ENCODE assay signal across 30 cellular contexts in genomic region chr6:112215901-112216300, GRCh38. TPM values are rescaled to one million over a fixed set of nuclear protein-coding genes. Genes with fewer than 3 reads are reported as not detected.
A peak's percentile ranks its signal among the peaks of the same experiment; 100 is the strongest.
DNase-seq lines count a peak whose midpoint lies in the region; ATAC-seq and TF ChIP-seq lines count a peak whose summit lies in the region.
"Had no signal": no experiment of that assay in that cellular context is flagged by ENCODE, and none has a peak within 500 bp of the region (broad histone marks: within the 10 kb centered on the region; RNA-seq: fewer than 3 reads in every experiment).

No MANE protein-coding gene starts in this region.

- H3K27me3 Mint-ChIP-seq in GM23338 (ENCODE audit: insufficient read depth, low read depth, poor library complexity), result peaks cover 4% of the 10 kb centered on the region
- H3K27me3 Mint-ChIP-seq in CD8-positive, alpha-beta memory T cell, result peaks cover 11 to 24% of the 10 kb centered on the region in 2 donors

- no peaks in the 10 kb centered on the region for H3K9me3 ChIP-seq in esophagus muscularis mucosa
- H3K9me3 ChIP-seq in stomach smooth muscle (ENCODE audit: control insufficient read depth in 2 of 2, low read length in 2 of 2), result no peaks in the 10 kb centered on the region
- H3K9me3 ChIP-seq in CD8-positive, alpha-beta memory T cell (ENCODE audit: low read length), result no peaks in the 10 kb centered on the region
- H3K9me3 ChIP-seq in vagina, result no peaks in the 10 kb centered on the region
- H3K9me3 ChIP-seq: Caco-2, stomach, tibial artery had no signal

- no peak overlapping the region for H3K4me3 Mint-ChIP-seq in GM23338
- H3K4me3 Mint-ChIP-seq in CD8-positive, alpha-beta memory T cell, result no peak overlapping the region
- H3K4me3 Mint-ChIP-seq: activated naive CD8-positive, alpha-beta T cell; immature natural killer cell; memory B cell had no signal

- no peaks in the 10 kb centered on the region for H3K36me3 ChIP-seq in GM23338 (ENCODE audit: insufficient read depth)
- H3K36me3 ChIP-seq in esophagus muscularis mucosa, result peaks cover 0 to 54% (median 14%) of the 10 kb centered on the region in 4 donors
- H3K36me3 ChIP-seq in stomach smooth muscle (ENCODE audit: control insufficient read depth in 2 of 2, insufficient read depth in 2 of 2, low read length in 2 of 2), result peaks cover 17 to 28% of the 10 kb centered on the region in 2 donors
- H3K36me3 ChIP-seq in CD8-positive, alpha-beta memory T cell (ENCODE audit: insufficient read depth, low read length), result no peaks in the 10 kb centered on the region
- H3K36me3 ChIP-seq in vagina, result peaks cover 0 to 7% of the 10 kb centered on the region in 2 donors

- H3K27me3 ChIP-seq in GM23338 (ENCODE audit: insufficient read depth) (no peaks in the 10 kb centered on the region), esophagus muscularis mucosa (no peaks in the 10 kb centered on the region), stomach smooth muscle (ENCODE audit: control insufficient read depth in 1 of 2, insufficient read depth in 2 of 2, low read length in 2 of 2) (no peaks in the 10 kb centered on the region), vagina (no peaks in the 10 kb centered on the region)
- no peaks in the 10 kb centered on the region for H3K27me3 ChIP-seq in CD8-positive, alpha-beta memory T cell (ENCODE audit: insufficient read depth, low read length, poor library complexity, severe bottlenecking)
- H3K27me3 ChIP-seq: stomach, tibial artery had no signal

- H3F3A ChIP-seq in GM23338 (replicated peaks; ENCODE audit: low read depth), result no peaks in the 10 kb centered on the region

- no peaks in the 10 kb centered on the region for H4K20me1 ChIP-seq in GM23338 (replicated peaks; ENCODE audit: insufficient read depth)

- H3K27ac Mint-ChIP-seq in GM23338, result no peak overlapping the region
- H3K27ac Mint-ChIP-seq in CD8-positive, alpha-beta memory T cell, result no peak overlapping the region
- H3K27ac Mint-ChIP-seq: activated naive CD8-positive, alpha-beta T cell; immature natural killer cell; memory B cell had no signal

- no peaks in the 10 kb centered on the region; the same call in 2 of the 3 replicates for H3K36me3 Mint-ChIP-seq in GM23338 (ENCODE audit: low read depth)
- peaks cover 0 to 6% (median 0%) of the 10 kb centered on the region in 3 donors for H3K36me3 Mint-ChIP-seq in CD8-positive, alpha-beta memory T cell
- H3K36me3 Mint-ChIP-seq: activated naive CD8-positive, alpha-beta T cell; memory B cell had no signal

- no peak for ATAC-seq in GM23338
- ATAC-seq: left colon had no signal

- intact Hi-C loops in esophagus muscularis mucosa (cut with DNase I), result loop anchor here (5.0 kb wide), 1 partner anchor 36 kb away; the partner anchor contains the start of gene LAMA4
- intact Hi-C loops in vagina (cut with DNase I), result loop anchor here (1.0 kb wide), 1 partner anchor 18 kb away; no protein-coding TSS in a partner anchor

- no peak overlapping the region for H3K9ac ChIP-seq in stomach smooth muscle (ENCODE audit: low read length in 2 of 2)

- H3K9me3 Mint-ChIP-seq in GM23338, result no peaks in the 10 kb centered on the region
- H3K9me3 Mint-ChIP-seq in CD8-positive, alpha-beta memory T cell, result peaks cover 0 to 3% (median 0%) of the 10 kb centered on the region in 5 donors
- H3K9me3 Mint-ChIP-seq: memory B cell had no signal

- no peak for TF ChIP-seq EP300 in esophagus muscularis mucosa (IDR thresholded peaks at IDR 0.05)

- H3K79me2 ChIP-seq in GM23338 (replicated peaks; ENCODE audit: insufficient read depth), result no peaks in the 10 kb centered on the region

- H3K4me3 ChIP-seq in GM23338, result no peak overlapping the region
- no peak overlapping the region for H3K4me3 ChIP-seq in esophagus muscularis mucosa
- H3K4me3 ChIP-seq in stomach smooth muscle (ENCODE audit: low read length in 2 of 2), result no peak overlapping the region
- H3K4me3 ChIP-seq in CD8-positive, alpha-beta memory T cell (ENCODE audit: low read length), result no peak overlapping the region
- no peak overlapping the region for H3K4me3 ChIP-seq in vagina
- H3K4me3 ChIP-seq: stomach, tibial artery had no signal

- no peak for TF ChIP-seq CTCF in GM23338 (conservative IDR thresholded peaks at IDR 0.05; ENCODE audit: low read depth in 2 of 2)
- TF ChIP-seq CTCF in esophagus muscularis mucosa (IDR thresholded peaks at IDR 0.05), result no peak
- TF ChIP-seq CTCF in vagina (IDR thresholded peaks at IDR 0.05), result no peak

- peaks cover 19% of the 10 kb centered on the region for H3K4me1 Mint-ChIP-seq in GM23338
- no peaks in the 10 kb centered on the region for H3K4me1 Mint-ChIP-seq in CD8-positive, alpha-beta memory T cell
- H3K4me1 Mint-ChIP-seq: immature natural killer cell, memory B cell had no signal

- no peaks in the 10 kb centered on the region for H3K9me2 ChIP-seq in GM23338 (ENCODE audit: insufficient read depth)

- CTCF ChIA-PET in CD8-positive, alpha-beta memory T cell (lab: Charles Lee), result no interaction called here

- POLR2A ChIA-PET in CD8-positive, alpha-beta memory T cell (lab: Charles Lee), result no interaction called here

- H3K4me1 ChIP-seq in GM23338 (ENCODE audit: insufficient read depth), result peaks cover 18% of the 10 kb centered on the region
- H3K4me1 ChIP-seq in esophagus muscularis mucosa, result peaks cover 53 to 97% (median 87%) of the 10 kb centered on the region in 4 donors
- peaks cover 24% of the 10 kb centered on the region for H3K4me1 ChIP-seq in stomach smooth muscle (ENCODE audit: control insufficient read depth, insufficient read depth, low read length)
- H3K4me1 ChIP-seq in CD8-positive, alpha-beta memory T cell (ENCODE audit: insufficient read depth, low read length), result no peaks in the 10 kb centered on the region
- peaks cover 46% of the 10 kb centered on the region for H3K4me1 ChIP-seq in vagina

- 60% methylated on average over 6 of the region's 6 CpGs for WGBS in esophagus muscularis mucosa

- TF ChIP-seq POLR2A in esophagus muscularis mucosa (IDR thresholded peaks at IDR 0.05; ENCODE audit: low read depth) (no peak), vagina (IDR thresholded peaks at IDR 0.05) (no peak)

- 0 out of 2 replicates have a peak overlapping the region, but pooled peaks have one; percentile 40 for H3K4me2 ChIP-seq in GM23338

- DNase-seq in GM23338 (ENCODE audit: low spot score) (no peak), NCI-H2171 (lab: John Stamatoyannopoulos, UW) (peak; percentile 68), esophagus muscularis mucosa (ENCODE audit: extremely low spot score) (no peak), midbrain (lab: John Stamatoyannopoulos, UW) (no peak), vagina (ENCODE audit: extremely low spot score in 2 of 2) (no peak)
- no peak for DNase-seq in CD8-positive, alpha-beta memory T cell
- DNase-seq: activated CD4-positive, alpha-beta T cell treated with anti-CD3 and anti-CD28 coated beads, Interleukin-2, amount 50 U/mL, for 1 hour; activated CD4-positive, CD25-positive, alpha-beta regulatory T cell; activated effector memory CD4-positive, alpha-beta T cell treated with Interleukin-2 at 50 U/mL for 16 hours; activated T-cell treated with anti-CD3 and anti-CD28 coated beads, Interleukin-2, amount 50 U/mL, for 1 hour; anterior cingulate cortex; Caco-2; immature natural killer cell; left colon; NCI-H1417 treated with DMSO at 0.1 percent for 48 hours; NCI-H2081 treated with DMSO at 0.1 percent for 48 hours; NCI-H345; NCI-H748 treated with DMSO at 0.1 percent for 48 hours; posterior cingulate gyrus; SIG-M5; stimulated activated CD4-positive, alpha-beta T cell treated with anti-CD3 and anti-CD28 coated beads, Interleukin-12 subunit alpha, Interleukin-12 subunit beta, amount 100 ng/mL, for 4 hours; stimulated activated CD4-positive, alpha-beta T cell treated with anti-CD3 and anti-CD28 coated beads, Interleukin-2, amount 100 ng/mL, for 48 hours; stomach; T-helper 1 cell; tibial artery had no signal

- H2AFZ ChIP-seq in GM23338, result no peak overlapping the region

- H3K27ac ChIP-seq in GM23338 (ENCODE audit: low read depth) (no peak overlapping the region), esophagus muscularis mucosa (replicated peaks in 1 of 4) (peak overlapping the region; percentile 85 to 89 (median 87)), stomach smooth muscle (ENCODE audit: low read length) (peak overlapping the region; percentile 32), vagina (no peak overlapping the region)
- no peak overlapping the region for H3K27ac ChIP-seq in CD8-positive, alpha-beta memory T cell (ENCODE audit: low read depth, low read length)
- H3K27ac ChIP-seq: C4-2B, HL-60 had no signal

TF ChIP-seq in GM23338, 12 proteins besides CTCF, POLR2A, EP300 and RAD21 (continues in another document):
- no peak for TF ChIP-seq NANOG (IDR thresholded peaks at IDR 0.05; ENCODE audit: borderline replicate concordance)
- no peak for TF ChIP-seq EZH2 (IDR thresholded peaks at IDR 0.05; ENCODE audit: low read depth, unreplicated experiment)
- TF ChIP-seq POLR2AphosphoS5 (IDR thresholded peaks at IDR 0.05; ENCODE audit: low read depth), result no peak
- TF ChIP-seq EZH2phosphoT487 (IDR thresholded peaks at IDR 0.05; ENCODE audit: unreplicated experiment), result no peak
- no peak for TF ChIP-seq ZNF331 (CRISPR knock-in tag; IDR thresholded peaks at IDR 0.05; ENCODE audit: low read depth)
- TF ChIP-seq, protein P1, sequence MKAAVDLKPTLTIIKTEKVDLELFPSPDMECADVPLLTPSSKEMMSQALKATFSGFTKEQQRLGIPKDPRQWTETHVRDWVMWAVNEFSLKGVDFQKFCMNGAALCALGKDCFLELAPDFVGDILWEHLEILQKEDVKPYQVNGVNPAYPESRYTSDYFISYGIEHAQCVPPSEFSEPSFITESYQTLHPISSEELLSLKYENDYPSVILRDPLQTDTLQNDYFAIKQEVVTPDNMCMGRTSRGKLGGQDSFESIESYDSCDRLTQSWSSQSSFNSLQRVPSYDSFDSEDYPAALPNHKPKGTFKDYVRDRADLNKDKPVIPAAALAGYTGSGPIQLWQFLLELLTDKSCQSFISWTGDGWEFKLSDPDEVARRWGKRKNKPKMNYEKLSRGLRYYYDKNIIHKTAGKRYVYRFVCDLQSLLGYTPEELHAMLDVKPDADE (IDR thresholded peaks at IDR 0.05), result no peak
- TF ChIP-seq JUNB (IDR thresholded peaks at IDR 0.05; ENCODE audit: unreplicated experiment), result no peak
- TF ChIP-seq STAT1 (IDR thresholded peaks at IDR 0.05; ENCODE audit: unreplicated experiment), result no peak
- TF ChIP-seq CREB1 (CRISPR knock-in tag; IDR thresholded peaks at IDR 0.05; ENCODE audit: low read depth), result no peak

RNA-seq across cellular contexts. Expression of gene LAMA4, which starts 38.5 kb away (rescaled TPM):
- 1.7 and 4.9 TPM in 2 replicates for total RNA-seq in GM23338 (2014; rRNA removed; shearing (Covaris generic))
- 2.8 TPM in 2 replicates for polyA plus RNA-seq in GM23338 (2016; fragmentation: Nextera tagmentation; extraction: Ambion mirVana)
- 100 to 1,000 TPM; 261 to 336 (median 303) TPM for total RNA-seq in esophagus muscularis mucosa
- total RNA-seq in CD8-positive, alpha-beta memory T cell, result not detected
- polyA plus RNA-seq in CD8-positive, alpha-beta memory T cell, result not detected
- total RNA-seq in vagina, result 56.5 TPM
- total RNA-seq: Caco-2 had no signal
- polyA plus RNA-seq: immature natural killer cell had no signal

Comparison
In these comparisons a context has a peak if more than half of its experiments do, and no peak if none do; other contexts are left out.
1. H3K27ac ChIP-seq: peak in esophagus muscularis mucosa (4 of 4) and stomach smooth muscle (single experiment); none in GM23338 (single experiment), CD8-positive, alpha-beta memory T cell (single experiment) and vagina (single experiment).